ENCODE assay signal across 9 cellular contexts in the genomic region with DNA sequence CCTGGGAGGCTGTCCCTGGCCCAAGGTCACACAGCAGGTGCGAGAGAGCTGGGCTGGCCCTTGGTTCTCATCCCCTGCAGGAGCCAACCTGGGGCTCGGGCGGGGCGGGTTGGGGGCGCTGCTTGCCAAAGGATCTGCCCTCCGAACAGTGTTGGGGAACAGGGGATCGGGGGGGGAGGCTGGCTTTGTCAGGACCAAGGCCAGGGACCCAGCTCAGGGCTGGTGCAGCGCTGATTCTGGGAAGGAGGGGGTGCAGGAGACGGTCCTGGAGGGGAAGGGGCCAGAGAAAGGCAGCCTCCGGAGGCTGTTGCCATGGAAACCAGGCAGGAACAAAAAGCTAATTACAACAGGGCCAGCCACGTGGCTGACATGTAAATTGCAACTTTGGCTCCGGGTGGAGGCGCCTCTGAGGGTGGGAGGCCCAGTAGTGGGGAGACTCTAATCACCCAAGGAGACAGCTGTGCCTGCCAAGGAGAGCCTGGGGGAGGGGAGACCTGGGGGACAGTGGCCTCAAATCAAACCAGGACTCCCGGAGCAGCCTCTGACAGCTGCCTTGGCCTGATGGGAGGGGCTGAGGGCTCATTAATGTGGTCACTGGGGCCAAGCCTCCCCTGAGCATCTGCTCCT. TPM values are rescaled to one million over a fixed set of nuclear protein-coding genes. Genes with fewer than 3 reads are reported as not detected.
DNase-seq lines count a peak whose midpoint lies in the region; ATAC-seq lines count a peak whose summit lies in the region.
"Had no signal": no experiment of that assay in that cellular context is flagged by ENCODE, and none has a peak within 500 bp of the region (broad histone marks: within the 10 kb centered on the region; RNA-seq: fewer than 3 reads in every experiment).

No MANE protein-coding gene starts in this region.

- no peak overlapping the region for H3K9ac ChIP-seq in adipocyte (ENCODE audit: low read length)

- no peaks in the 10 kb centered on the region for H3K36me3 ChIP-seq in adipocyte (ENCODE audit: control insufficient read depth, insufficient read depth, low read length, severe bottlenecking)

- H3K9me3 ChIP-seq in adipocyte (ENCODE audit: control insufficient read depth, low read length): no peaks in the 10 kb centered on the region
- H3K9me3 ChIP-seq: body of pancreas had no signal

- DNase-seq in left ventricle myocardium superior (peak; percentile 27), Right ventricle myocardium inferior (ENCODE audit: missing footprints) (no peak), NCI-H2227 treated with DMSO at 0.1 percent for 48 hours (lab: John Stamatoyannopoulos, UW) (peak; percentile 19), adipocyte (ENCODE audit: low read depth) (peak; percentile 80), inferior parietal cortex (ENCODE audit: extremely low spot score) (peak; percentile 45), GDM1 (lab: John Stamatoyannopoulos, UW) (no peak)

- intact Hi-C loops in left ventricle myocardium superior (cut with micrococcal nuclease) (no loop called here), Right ventricle myocardium inferior (cut with DNase I) (no loop called here)

- no peaks in the 10 kb centered on the region for H3K27me3 ChIP-seq in adipocyte (replicated peaks; ENCODE audit: control insufficient read depth, insufficient read depth, low read length)

- peak overlapping the region; percentile 82 for H3K4me3 ChIP-seq in adipocyte (ENCODE audit: low read length)
- H3K4me3 ChIP-seq: body of pancreas had no signal

- H3K4me1 ChIP-seq in adipocyte (ENCODE audit: control insufficient read depth, insufficient read depth, low read length): peaks cover 35% of the 10 kb centered on the region

- ATAC-seq in left ventricle myocardium superior (no peak), Right ventricle myocardium inferior (no peak), HG02798 (IDR thresholded peaks at IDR 0.05; ENCODE audit: poor library complexity, unreplicated experiment) (no peak), GM18858 (IDR thresholded peaks at IDR 0.05; ENCODE audit: unreplicated experiment) (no peak)
- ATAC-seq: body of pancreas had no signal

RNA-seq across cellular contexts. Expression of a gene that starts 1.3 kb away (rescaled TPM):
- 1.8 TPM for total RNA-seq in left ventricle myocardium superior
- total RNA-seq in Right ventricle myocardium inferior: 2.8 TPM

RNA-seq across cellular contexts. Expression of a gene that starts 5.7 kb away (rescaled TPM):
- total RNA-seq in left ventricle myocardium superior (1.1 TPM), Right ventricle myocardium inferior (1.5 TPM)

RNA-seq across cellular contexts. Expression of a gene that starts 24.1 kb away (rescaled TPM):
- total RNA-seq in left ventricle myocardium superior (53.2 TPM), Right ventricle myocardium inferior (40.5 TPM)

RNA-seq across cellular contexts. Expression of a gene that starts 51.0 kb away (rescaled TPM):
- total RNA-seq in left ventricle myocardium superior (86.3 TPM), Right ventricle myocardium inferior (82.2 TPM)

Comparison
In these comparisons a context has a peak if more than half of its experiments do, and no peak if none do; other contexts are left out.
1. DNase-seq: peak in left ventricle myocardium superior (single experiment), NCI-H2227 treated with DMSO at 0.1 percent for 48 hours (single experiment), adipocyte (single experiment) and inferior parietal cortex (single experiment); none in Right ventricle myocardium inferior (single experiment) and GDM1 (single experiment).